In genomic region chr20:56468317-56469076, GRCh38 we compare ENCODE assay signal across 1 cellular context.
TF ChIP-seq lines count a peak whose summit lies in the region.

TSS of gene RTF2 (plus strand) at chr20:56468627. CDS start at chr20:56468698, 71 bp downstream.

TF ChIP-seq in K562, 482 proteins besides CTCF, POLR2A, EP300 and RAD21 (continued from another document and continues in another):
- TF ChIP-seq THAP12 (CRISPR knock-in tag; IDR thresholded peaks at IDR 0.05) (peak; percentile 30; the same call in 1 of the 2 replicates), U2AF1 (optimal IDR thresholded peaks at IDR 0.05; ENCODE audit: low read depth, low read length) (no peak), SFPQ (IDR thresholded peaks at IDR 0.05; ENCODE audit: low read depth, low read length) (no peak), ZNF121 (CRISPR knock-in tag; conservative IDR thresholded peaks at IDR 0.05) (no peak), ZNF217 (CRISPR knock-in tag; IDR thresholded peaks at IDR 0.05) (no peak), NFIC (IDR thresholded peaks at IDR 0.05) (no peak), RNF219 (CRISPR knock-in tag; IDR thresholded peaks at IDR 0.05) (no peak), SREBF2 (CRISPR knock-in tag; IDR thresholded peaks at IDR 0.05) (no peak), MGA (IDR thresholded peaks at IDR 0.05) (no peak), PRDM10 (IDR thresholded peaks at IDR 0.05; ENCODE audit: partially characterized antibody) (no peak), USF2 (CRISPR knock-in tag; IDR thresholded peaks at IDR 0.05) (no peak), KAT8 (IDR thresholded peaks at IDR 0.05; ENCODE audit: low read depth) (peak; percentile 67; the same call in 1 of the 2 replicates), ZKSCAN1 (IDR thresholded peaks at IDR 0.05; ENCODE audit: low read depth, low read length) (no peak), TCFL5 (CRISPR knock-in tag; conservative IDR thresholded peaks at IDR 0.05) (no peak), FOXK1 (CRISPR knock-in tag; IDR thresholded peaks at IDR 0.05; ENCODE audit: borderline replicate concordance) (no peak), HCFC1 (IDR thresholded peaks at IDR 0.05; ENCODE audit: low read depth, low read length) (peak; percentile 88), ZNF184 (CRISPR knock-in tag; IDR thresholded peaks at IDR 0.05) (no peak), KDM4B (IDR thresholded peaks at IDR 0.05; ENCODE audit: borderline replicate concordance in 2 of 2, low read depth in 1 of 2) (peak in 1 of 2 experiments; percentile 82; a peak in 2 of 4 replicates), NFXL1 (CRISPR knock-in tag; IDR thresholded peaks at IDR 0.05) (no peak), BCLAF1 (IDR thresholded peaks at IDR 0.05; ENCODE audit: borderline replicate concordance in 1 of 2, control insufficient read depth in 1 of 2, low read depth in 2 of 2, low read length in 1 of 2) (no peak)
